In genomic region chr1:201275266-201275666, GRCh38 we compare ENCODE assay signal across 10 cellular contexts. TPM values are rescaled to one million over a fixed set of nuclear protein-coding genes. Genes with fewer than 3 reads are reported as not detected.
DNase-seq lines count a peak whose midpoint lies in the region; ATAC-seq and TF ChIP-seq lines count a peak whose summit lies in the region.
"Had no signal": no experiment of that assay in that cellular context is flagged by ENCODE, and none has a peak within 500 bp of the region (broad histone marks: within the 10 kb centered on the region; RNA-seq: fewer than 3 reads in every experiment).

No MANE protein-coding gene starts in this region.

- H3K27me3 Mint-ChIP-seq in activated T-cell treated with anti-CD3 and anti-CD28 coated beads, Interleukin-2, amount 50 U/mL, for 24 hours, result peaks cover 14% of the 10 kb centered on the region

- no peak overlapping the region for H3K27ac Mint-ChIP-seq in activated T-cell treated with anti-CD3 and anti-CD28 coated beads, Interleukin-2, amount 50 U/mL, for 24 hours

- in situ Hi-C loops in brain microvascular endothelial cell (cut with HindIII; ENCODE audit: low pct_ligation_motif_present, low sequenced_read_pairs), result no loop called here

- DNase-seq in AG08396 (ENCODE audit: low spot score) (peak; percentile 64), HuH-7.5 (ENCODE audit: low spot score) (peak; percentile 32), brain microvascular endothelial cell (peak; percentile 49), left lung (no peak), hippocampal formation (lab: John Stamatoyannopoulos, UW) (no peak)
- DNase-seq in activated T-cell treated with anti-CD3 and anti-CD28 coated beads, Interleukin-2, amount 50 U/mL, for 24 hours, result no peak
- DNase-seq: stimulated activated CD4-positive, alpha-beta T cell treated with anti-CD3 and anti-CD28 coated beads, Interleukin-4, amount 100 ng/mL, for 4 hours had no signal

- H3K4me1 ChIP-seq in left lung, result no peaks in the 10 kb centered on the region

- ATAC-seq in left lung (peak; percentile 67), HG03521 (IDR thresholded peaks at IDR 0.05; ENCODE audit: unreplicated experiment) (no peak), HG02884 (IDR thresholded peaks at IDR 0.05; ENCODE audit: unreplicated experiment) (no peak)
- ATAC-seq: K562 had no signal

- TF ChIP-seq CTCF in brain microvascular endothelial cell (IDR thresholded peaks at IDR 0.05; ENCODE audit: low read depth, low read length, missing control alignments), result no peak
- no peak for TF ChIP-seq CTCF in left lung (IDR thresholded peaks at IDR 0.05)

- H3K36me3 ChIP-seq in brain microvascular endothelial cell (replicated peaks) (no peaks in the 10 kb centered on the region), left lung (no peaks in the 10 kb centered on the region)

- intact Hi-C loops in left lung (cut with DNase I), result no loop called here

- H3K4me1 Mint-ChIP-seq in activated T-cell treated with anti-CD3 and anti-CD28 coated beads, Interleukin-2, amount 50 U/mL, for 24 hours (ENCODE audit: low read depth), result no peaks in the 10 kb centered on the region

- H3K9me3 Mint-ChIP-seq in activated T-cell treated with anti-CD3 and anti-CD28 coated beads, Interleukin-2, amount 50 U/mL, for 24 hours, result no peaks in the 10 kb centered on the region

- H3K27me3 ChIP-seq in brain microvascular endothelial cell (replicated peaks) (no peaks in the 10 kb centered on the region), left lung (peaks cover 0 to 6% of the 10 kb centered on the region in 2 donors)

- H3K4me3 Mint-ChIP-seq in activated T-cell treated with anti-CD3 and anti-CD28 coated beads, Interleukin-2, amount 50 U/mL, for 24 hours, result no peak overlapping the region

- H3K27ac ChIP-seq in brain microvascular endothelial cell, result no peak overlapping the region
- H3K27ac ChIP-seq in left lung, result no peak overlapping the region

- H3K36me3 Mint-ChIP-seq in activated T-cell treated with anti-CD3 and anti-CD28 coated beads, Interleukin-2, amount 50 U/mL, for 24 hours (ENCODE audit: low read depth), result no peaks in the 10 kb centered on the region

- H3K4me3 ChIP-seq in brain microvascular endothelial cell (ENCODE audit: low read depth, low read length), result no peak overlapping the region
- no peak overlapping the region for H3K4me3 ChIP-seq in left lung
- H3K4me3 ChIP-seq: K562 had no signal

- no peaks in the 10 kb centered on the region for H3K9me3 ChIP-seq in left lung

RNA-seq across cellular contexts. Expression of gene PKP1, which starts 8.0 kb away (rescaled TPM):
- 1 to 10 TPM; 2.1 to 2.8 TPM for total RNA-seq in left lung
- total RNA-seq: K562 had no signal

Comparison
In these comparisons a context has a peak if more than half of its experiments do, and no peak if none do; other contexts are left out.
1. DNase-seq: peak in AG08396 (single experiment), HuH-7.5 (single experiment) and brain microvascular endothelial cell (single experiment); none in left lung (0 of 2), activated T-cell treated with anti-CD3 and anti-CD28 coated beads, Interleukin-2, amount 50 U/mL, for 24 hours (single experiment) and hippocampal formation (0 of 2).